In the genomic region with DNA sequence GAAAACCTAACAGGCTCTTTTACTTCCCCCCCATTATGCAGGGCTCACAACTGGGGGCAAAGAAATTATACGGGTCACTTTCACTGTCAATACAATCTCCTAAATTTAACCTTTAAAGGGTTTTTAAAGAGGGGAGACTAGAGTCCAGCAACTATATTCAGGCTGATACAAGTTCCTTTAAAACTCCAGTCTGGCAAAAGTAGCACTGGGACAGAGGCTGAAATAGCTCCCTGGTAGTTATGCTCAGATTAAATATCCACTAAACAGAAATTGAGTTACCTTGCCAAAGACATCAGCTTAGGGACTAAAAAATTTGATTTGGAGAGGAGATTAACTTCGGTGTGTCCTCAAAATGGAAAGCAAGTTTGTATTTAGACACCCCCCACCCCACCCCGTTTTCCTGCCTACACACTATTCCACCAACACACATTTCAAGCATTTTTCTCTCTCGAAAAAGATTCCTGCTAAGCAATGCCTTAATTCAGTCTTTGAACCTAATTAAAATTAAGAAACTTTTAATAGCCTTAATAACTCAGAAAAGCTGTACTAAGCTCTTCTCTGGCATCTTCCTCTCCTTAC, we compare ENCODE assay signal across 8 cellular contexts.
A peak's percentile ranks its signal among the peaks of the same experiment; 100 is the strongest.
DNase-seq lines count a peak whose midpoint lies in the region; ATAC-seq and TF ChIP-seq lines count a peak whose summit lies in the region.

No MANE protein-coding gene starts in this region.

- H3K4me3 ChIP-seq in right cardiac atrium (ENCODE audit: low read length) = peak overlapping the region; percentile 89
- peak overlapping the region; percentile 53 to 69 for H3K4me3 ChIP-seq in prostate gland

- H3K27ac ChIP-seq in angular gyrus (ENCODE audit: low read depth, low read length) (peak overlapping the region; percentile 99), right cardiac atrium (ENCODE audit: low read length) (peak overlapping the region; percentile 79), prostate gland (peak overlapping the region; percentile 80 to 89)

- no peak for TF ChIP-seq POLR2A in prostate gland (IDR thresholded peaks at IDR 0.05)

- no peak for ATAC-seq in right cardiac atrium

- no peak for TF ChIP-seq CTCF in prostate gland (IDR thresholded peaks at IDR 0.05)

- H3K9me3 ChIP-seq in ES-I3 (ENCODE audit: control insufficient read depth, insufficient read depth, low read length) = no peaks in the 10 kb centered on the region
- H3K9me3 ChIP-seq in right cardiac atrium (ENCODE audit: control insufficient read depth, low read length) = no peaks in the 10 kb centered on the region
- H3K9me3 ChIP-seq in prostate gland = no peaks in the 10 kb centered on the region

- DNase-seq in right cardiac atrium = no peak
- DNase-seq in prostate gland (ENCODE audit: low spot score) = no peak
- DNase-seq in hepatic stellate cell (ENCODE audit: low spot score) = no peak
- DNase-seq in activated effector memory CD4-positive, alpha-beta T cell treated with Interleukin-2 at 50 U/mL for 16 hours = no peak
- DNase-seq in NCI-H2171 treated with DMSO at 0.1 percent for 48 hours (lab: John Stamatoyannopoulos, UW) = no peak
- no peak for DNase-seq in activated CD4-positive, alpha-beta T cell treated with anti-CD3 and anti-CD28 coated beads for 48 hours

- no peaks in the 10 kb centered on the region for H3K27me3 ChIP-seq in right cardiac atrium (ENCODE audit: control insufficient read depth, insufficient read depth)
- H3K27me3 ChIP-seq in prostate gland (replicated peaks; ENCODE audit: insufficient read depth) = no peaks in the 10 kb centered on the region

- intact Hi-C loops in right cardiac atrium (cut with DNase I) = loop anchor here in 2 of 4 donors (5.0 kb wide), 2 partner anchors 38 to 93 kb away; no protein-coding TSS in a partner anchor
- intact Hi-C loops in prostate gland (cut with DNase I) = loop anchor here (2.0 to 5.0 kb wide), 3 partner anchors 38 to 94 kb away; no protein-coding TSS in a partner anchor

- peak overlapping the region; percentile 64; the same call in 1 of the 2 replicates for H3K9ac ChIP-seq in ES-I3 (ENCODE audit: low read depth, low read length)

- H3K4me1 ChIP-seq in ES-I3 (ENCODE audit: insufficient read depth, low read length) (peaks cover 18% of the 10 kb centered on the region; the same call in 1 of the 2 replicates), right cardiac atrium (ENCODE audit: control insufficient read depth, insufficient read depth, low read length) (peaks cover 5% of the 10 kb centered on the region), prostate gland (replicated peaks) (no peaks in the 10 kb centered on the region)

- H3K36me3 ChIP-seq in ES-I3 (ENCODE audit: insufficient read depth, low read length) (no peaks in the 10 kb centered on the region), prostate gland (no peaks in the 10 kb centered on the region)

- 10% methylated on average over 4 of the region's 4 CpGs for WGBS in right cardiac atrium
- 6% methylated on average over 4 of the region's 4 CpGs for WGBS in prostate gland
